ENCODE assay signal across 10 cellular contexts in genomic region chr10:61836233-61836887, GRCh38.
DNase-seq lines count a peak whose midpoint lies in the region; ATAC-seq and TF ChIP-seq lines count a peak whose summit lies in the region.
"Had no signal": no experiment of that assay in that cellular context is flagged by ENCODE, and none has a peak within 500 bp of the region (broad histone marks: within the 10 kb centered on the region; RNA-seq: fewer than 3 reads in every experiment).

No MANE protein-coding gene starts in this region.

- H3K4me1 Mint-ChIP-seq in HFFc6 (ENCODE audit: low read depth): peaks cover 71% of the 10 kb centered on the region
- H3K4me1 Mint-ChIP-seq in T-helper 17 cell: peaks cover 4% of the 10 kb centered on the region

- H3F3A ChIP-seq in smooth muscle cell (ENCODE audit: low read depth): peaks cover 17% of the 10 kb centered on the region

- H3K9me3 Mint-ChIP-seq in HFFc6: no peaks in the 10 kb centered on the region
- H3K9me3 Mint-ChIP-seq: activated naive CD4-positive, alpha-beta T cell treated with anti-CD3 and anti-CD28 coated beads, Interleukin-2, amount 50 U/mL, for 24 hours had no signal

- peak overlapping the region; percentile 78 for H3K9ac ChIP-seq in smooth muscle cell (ENCODE audit: low read depth)

- H4K20me1 ChIP-seq in smooth muscle cell (ENCODE audit: low read depth): no peaks in the 10 kb centered on the region

- no peaks in the 10 kb centered on the region for H3K79me2 ChIP-seq in smooth muscle cell (ENCODE audit: low read depth)

- no peaks in the 10 kb centered on the region for H3K27me3 ChIP-seq in smooth muscle cell (ENCODE audit: low read depth)

- H3K27me3 Mint-ChIP-seq in HFFc6 (ENCODE audit: insufficient read depth) (no peaks in the 10 kb centered on the region), T-helper 17 cell (peaks cover 6% of the 10 kb centered on the region)

- H2AFZ ChIP-seq in smooth muscle cell (ENCODE audit: low read depth): peak overlapping the region; percentile 19

- peak overlapping the region; percentile 95 for H3K27ac ChIP-seq in smooth muscle cell (ENCODE audit: low read depth)

- H3K4me2 ChIP-seq in smooth muscle cell: peak overlapping the region; percentile 82

- H3K27ac Mint-ChIP-seq in HFFc6 (peak overlapping the region; percentile 68), T-helper 17 cell (no peak overlapping the region)
- H3K27ac Mint-ChIP-seq: activated naive CD4-positive, alpha-beta T cell treated with anti-CD3 and anti-CD28 coated beads, Interleukin-2, amount 50 U/mL, for 24 hours had no signal

- H3K9me3 ChIP-seq in smooth muscle cell (replicated peaks; ENCODE audit: low read depth) (no peaks in the 10 kb centered on the region), T-helper 17 cell (ENCODE audit: control insufficient read depth, low read length, poor library complexity, severe bottlenecking) (no peaks in the 10 kb centered on the region)

- H3K36me3 Mint-ChIP-seq in HFFc6 (ENCODE audit: low read depth) (peaks cover 4% of the 10 kb centered on the region; the same call in 1 of the 2 replicates), T-helper 17 cell (ENCODE audit: low read depth) (no peaks in the 10 kb centered on the region)
- H3K36me3 Mint-ChIP-seq: activated naive CD4-positive, alpha-beta T cell treated with anti-CD3 and anti-CD28 coated beads, Interleukin-2, amount 50 U/mL, for 24 hours had no signal

- H3K4me3 Mint-ChIP-seq in HFFc6 (peak overlapping the region; percentile 81), T-helper 17 cell (no peak overlapping the region)
- H3K4me3 Mint-ChIP-seq: activated naive CD4-positive, alpha-beta T cell treated with anti-CD3 and anti-CD28 coated beads, Interleukin-2, amount 50 U/mL, for 24 hours had no signal

- H3K4me1 ChIP-seq in smooth muscle cell (ENCODE audit: low read depth): peaks cover 30% of the 10 kb centered on the region

- peak overlapping the region; percentile 27 for H3K4me3 ChIP-seq in WI38 (ENCODE audit: low read depth, low read length)
- peak overlapping the region; percentile 28 for H3K4me3 ChIP-seq in smooth muscle cell

- DNase-seq in HFFc6 (peak; percentile 22), globus pallidus (ENCODE audit: low spot score) (peak; percentile 9), smooth muscle cell (lab: John Stamatoyannopoulos, UW; ENCODE audit: unreplicated experiment) (no peak), T-helper 17 cell (no peak)
- DNase-seq: NCI-H2029 treated with DMSO at 0.1 percent for 48 hours had no signal

- H3K36me3 ChIP-seq in smooth muscle cell (ENCODE audit: low read depth): no peaks in the 10 kb centered on the region

- 22% methylated on average over 4 of the region's 4 CpGs for WGBS in smooth muscle cell (ENCODE audit: low lambda C conversion rate)

- ATAC-seq in T-helper 17 cell: no peak
- ATAC-seq in GM18861 (IDR thresholded peaks at IDR 0.05; ENCODE audit: unreplicated experiment): no peak
- ATAC-seq in GM18868 (IDR thresholded peaks at IDR 0.05; ENCODE audit: unreplicated experiment): no peak
- no peak for ATAC-seq in HG03108 (IDR thresholded peaks at IDR 0.05; ENCODE audit: unreplicated experiment)

- TF ChIP-seq CTCF in HFFc6 (IDR thresholded peaks at IDR 0.05): no peak
- TF ChIP-seq CTCF in WI38 (IDR thresholded peaks at IDR 0.05; ENCODE audit: low read depth, low read length): no peak
- TF ChIP-seq CTCF in smooth muscle cell (IDR thresholded peaks at IDR 0.05; ENCODE audit: borderline replicate concordance, insufficient read depth, poor library complexity, severe bottlenecking): no peak

Comparison
In these comparisons a context has a peak if more than half of its experiments do, and no peak if none do; other contexts are left out.
1. DNase-seq: peak in HFFc6 (single experiment) and globus pallidus (single experiment); none in smooth muscle cell (single experiment) and T-helper 17 cell (0 of 3).